17 cellular contexts compared by ENCODE assay signal in the genomic region with DNA sequence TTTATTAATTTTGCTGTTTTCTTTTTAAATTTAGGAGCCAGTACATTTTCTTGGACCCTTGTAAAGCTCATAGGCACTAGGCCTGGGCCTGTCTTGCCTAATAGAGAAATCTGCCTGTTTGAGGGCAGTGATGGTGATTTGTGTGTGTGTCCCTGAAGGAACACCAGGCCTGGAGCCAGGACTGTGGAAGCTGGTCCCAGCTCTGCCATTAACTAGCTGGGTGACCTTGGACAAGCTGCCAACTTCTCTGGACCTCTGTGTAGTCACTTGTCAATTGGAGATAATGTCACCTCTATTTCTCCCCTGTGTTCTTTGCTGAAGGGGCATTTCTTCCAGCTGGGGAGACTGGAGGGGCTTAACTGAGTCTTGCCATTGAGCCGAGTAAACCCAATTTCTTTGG.
"Had no signal": no experiment of that assay in that cellular context is flagged by ENCODE, and none has a peak within 500 bp of the region (broad histone marks: within the 10 kb centered on the region; RNA-seq: fewer than 3 reads in every experiment).

No MANE protein-coding gene starts in this region.

- H3K36me3 ChIP-seq: colonic mucosa, prostate gland, thoracic aorta had no signal

- H3K4me3 Mint-ChIP-seq: activated CD4-positive, alpha-beta T cell treated with anti-CD3 and anti-CD28 coated beads for 36 hours; neural crest cell; stimulated activated naive CD8-positive, alpha-beta T cell treated with anti-CD3 and anti-CD28 coated beads, Interleukin-15, amount 100 ng/mL, for 72 hours; T-cell; WTC11 had no signal

- H3K4me3 ChIP-seq: colonic mucosa, prostate gland, SK-N-MC, skin epidermis, thoracic aorta had no signal

- H3K4me1 Mint-ChIP-seq: activated CD4-positive, alpha-beta T cell treated with anti-CD3 and anti-CD28 coated beads for 36 hours; stimulated activated naive CD8-positive, alpha-beta T cell treated with anti-CD3 and anti-CD28 coated beads, Interleukin-15, amount 100 ng/mL, for 72 hours had no signal

- H3K4me1 ChIP-seq: colonic mucosa, prostate gland had no signal

- H3K9me3 ChIP-seq: colonic mucosa, prostate gland, thoracic aorta had no signal

- H3K27me3 ChIP-seq: colonic mucosa had no signal

- H3K27ac ChIP-seq: colonic mucosa, prostate gland, SK-N-MC, skin epidermis, thoracic aorta had no signal

- H3K27me3 Mint-ChIP-seq: stimulated activated naive CD8-positive, alpha-beta T cell treated with anti-CD3 and anti-CD28 coated beads, Interleukin-15, amount 100 ng/mL, for 72 hours had no signal

- H3K27ac Mint-ChIP-seq: activated CD4-positive, alpha-beta T cell treated with anti-CD3 and anti-CD28 coated beads for 36 hours; activated naive CD4-positive, alpha-beta T cell treated with anti-CD3 and anti-CD28 coated beads, Interleukin-2, amount 50 U/mL, for 72 hours; T-cell; WTC11 had no signal

- DNase-seq: activated CD4-positive, alpha-beta T cell treated with anti-CD3 and anti-CD28 coated beads for 36 hours; activated CD4-positive, alpha-beta T cell treated with anti-CD3 and anti-CD28 coated beads, Interleukin-2, amount 50 U/mL, for 48 hours; activated gamma-delta T cell treated with Interleukin-2 at 50 U/mL for 16 hours; central memory CD4-positive, alpha-beta T cell; colonic mucosa; foreskin melanocyte; glutamatergic neuron; stimulated activated CD4-positive, alpha-beta T cell treated with anti-CD3 and anti-CD28 coated beads, Interleukin-4, amount 100 ng/mL, for 1 hour; stimulated activated naive CD8-positive, alpha-beta T cell treated with anti-CD3 and anti-CD28 coated beads, Interleukin-15, amount 100 ng/mL, for 72 hours; T-cell had no signal

- ATAC-seq: activated CD4-positive, alpha-beta T cell treated with anti-CD3 and anti-CD28 coated beads for 36 hours; activated naive CD4-positive, alpha-beta T cell treated with anti-CD3 and anti-CD28 coated beads, Interleukin-2, amount 50 U/mL, for 72 hours; stimulated activated naive CD8-positive, alpha-beta T cell treated with anti-CD3 and anti-CD28 coated beads, Interleukin-15, amount 100 ng/mL, for 72 hours; T-cell; WTC11 had no signal
